ENCODE assay signal across 8 cellular contexts in genomic region chr17:21129023-21129681, GRCh38. TPM values are rescaled to one million over a fixed set of nuclear protein-coding genes. Genes with fewer than 3 reads are reported as not detected.
DNase-seq lines count a peak whose midpoint lies in the region; ATAC-seq, FAIRE-seq and TF ChIP-seq lines count a peak whose summit lies in the region.

No MANE protein-coding gene starts in this region.

- peaks cover 20% of the 10 kb centered on the region for H3K4me1 ChIP-seq in endothelial cell of umbilical vein (ENCODE audit: control insufficient read depth, extremely low read depth, insufficient read depth, low read length)

- H3K4me3 ChIP-seq in endothelial cell of umbilical vein (replicated peaks in 1 of 3; ENCODE audit: insufficient read depth in 1 of 3, low read depth in 1 of 3, low read length in 3 of 3): no peak overlapping the region

- no peak for TF ChIP-seq POLR2A in endothelial cell of umbilical vein (IDR thresholded peaks at IDR 0.05; ENCODE audit: low read depth, low read length)

- H4K20me1 ChIP-seq in endothelial cell of umbilical vein (replicated peaks; ENCODE audit: control insufficient read depth, extremely low read depth, insufficient read depth, low read length): no peaks in the 10 kb centered on the region

- dilution Hi-C loops in endothelial cell of umbilical vein (cut with MboI; ENCODE audit: extremely low pct_ligation_motif_present, low sequenced_read_pairs): no loop called here

- peak overlapping the region; percentile 49 for H3K4me3 Mint-ChIP-seq in progenitor cell of endocrine pancreas (ENCODE audit: low read depth)

- peaks cover 12% of the 10 kb centered on the region for H3K4me1 Mint-ChIP-seq in progenitor cell of endocrine pancreas (ENCODE audit: low read depth)

- H3K27me3 ChIP-seq in endothelial cell of umbilical vein (ENCODE audit: control insufficient read depth in 2 of 2, insufficient read depth in 2 of 2, low read length in 2 of 2): peaks cover 0 to 2% of the 10 kb centered on the region in 2 experiments

- FAIRE-seq in endothelial cell of umbilical vein (lab: Jason Lieb, UNC): peak; percentile 50

- peak; percentile 6 for DNase-seq in NOMO-1 treated with DMSO at 0.1 percent for 48 hours (lab: John Stamatoyannopoulos, UW; ENCODE audit: unreplicated experiment)
- DNase-seq in NOMO-1 treated with dmso at 0.1 percent for 144 hours (lab: John Stamatoyannopoulos, UW; ENCODE audit: unreplicated experiment): no peak
- DNase-seq in NCI-H446 (lab: John Stamatoyannopoulos, UW): peak; percentile 6 to 19
- DNase-seq in endothelial cell of umbilical vein (ENCODE audit: low read depth, low spot score): peak; percentile 64
- DNase-seq in progenitor cell of endocrine pancreas (ENCODE audit: low spot score, unreplicated experiment): no peak
- DNase-seq in occipital lobe (lab: John Stamatoyannopoulos, UW): no peak

- ATAC-seq in GM21786 (IDR thresholded peaks at IDR 0.05; ENCODE audit: unreplicated experiment): no peak
- no peak for ATAC-seq in GM18511 (IDR thresholded peaks at IDR 0.05; ENCODE audit: unreplicated experiment)

- H3K36me3 ChIP-seq in endothelial cell of umbilical vein (ENCODE audit: control insufficient read depth in 2 of 2, extremely low read depth in 1 of 2, insufficient read depth in 2 of 2, low read length in 2 of 2): no peaks in the 10 kb centered on the region

- CTCF ChIA-PET in endothelial cell of umbilical vein (lab: Charles Lee): interaction anchor here (0.6 to 5.7 kb wide), 39 partner anchors 9 to 386 kb away, joined by 3 to 71 read pairs (median 5); partner anchors contain the start of genes NATD1 and TMEM11

- TF ChIP-seq CTCF in endothelial cell of umbilical vein (IDR thresholded peaks at IDR 0.05; ENCODE audit: extremely low read depth in 1 of 2, insufficient read depth in 1 of 2, low read depth in 1 of 2, low read length in 2 of 2) (peak; percentile 40 to 49), progenitor cell of endocrine pancreas (IDR thresholded peaks at IDR 0.05; ENCODE audit: unreplicated experiment) (peak; percentile 21)

- H3K9ac ChIP-seq in endothelial cell of umbilical vein (replicated peaks; ENCODE audit: extremely low read depth, insufficient read depth, low read length): no peak overlapping the region

- BruUV-seq in endothelial cell of umbilical vein (replicated peaks; lab: Mats Ljungman, UMichigan): no TSS peak

- H3K27me3 Mint-ChIP-seq in progenitor cell of endocrine pancreas: peaks cover 5% of the 10 kb centered on the region

- intact Hi-C loops in endothelial cell of umbilical vein (cut with micrococcal nuclease): loop anchor here (1.0 to 5.0 kb wide), 5 partner anchors 84 to 382 kb away; no protein-coding TSS in a partner anchor

- no peaks in the 10 kb centered on the region for H3K9me1 ChIP-seq in endothelial cell of umbilical vein (replicated peaks; ENCODE audit: control insufficient read depth, extremely low read depth, insufficient read depth, low read length)

- no peak overlapping the region for H3K27ac ChIP-seq in endothelial cell of umbilical vein (ENCODE audit: insufficient read depth, low read depth, low read length)

- H3K27ac Mint-ChIP-seq in progenitor cell of endocrine pancreas: no peak overlapping the region

- H3K4me2 ChIP-seq in endothelial cell of umbilical vein (ENCODE audit: insufficient read depth, low read length): no peak overlapping the region

- peaks cover 10% of the 10 kb centered on the region for H3K36me3 Mint-ChIP-seq in progenitor cell of endocrine pancreas (ENCODE audit: insufficient read depth)

- peaks cover 2% of the 10 kb centered on the region for H3K79me2 ChIP-seq in endothelial cell of umbilical vein (ENCODE audit: control insufficient read depth, insufficient read depth, low read length)

- no peaks in the 10 kb centered on the region for H3K9me3 ChIP-seq in endothelial cell of umbilical vein (replicated peaks; ENCODE audit: control insufficient read depth, insufficient read depth, low read length)

- peaks cover 22% of the 10 kb centered on the region for H3K9me3 Mint-ChIP-seq in progenitor cell of endocrine pancreas (ENCODE audit: low read depth)

- H2AFZ ChIP-seq in endothelial cell of umbilical vein (ENCODE audit: low read depth, low read length): no peak overlapping the region

- POLR2A ChIA-PET in endothelial cell of umbilical vein (lab: Charles Lee): interaction anchor here (0.6 to 1.0 kb wide), 3 partner anchors 84 to 151 kb away, joined by 4 read pairs; no protein-coding TSS in a partner anchor

TF ChIP-seq in endothelial cell of umbilical vein, 7 proteins besides CTCF, POLR2A, EP300 and RAD21:
- TF ChIP-seq POLR2AphosphoS5 (IDR thresholded peaks at IDR 0.05; ENCODE audit: insufficient read depth, low read depth, low read length) (no peak), MAX (IDR thresholded peaks at IDR 0.05; ENCODE audit: insufficient read depth, insufficient read length) (no peak), JUN (IDR thresholded peaks at IDR 0.05; ENCODE audit: borderline replicate concordance, insufficient read depth, insufficient read length, low read depth) (no peak), FOS (IDR thresholded peaks at IDR 0.05; ENCODE audit: borderline replicate concordance, insufficient read depth, low read length) (no peak), MYC (IDR thresholded peaks at IDR 0.05; ENCODE audit: low read depth, low read length) (no peak), EZH2 (IDR thresholded peaks at IDR 0.05; ENCODE audit: borderline replicate concordance, low read depth, low read length, severe bottlenecking) (no peak), GATA2 (IDR thresholded peaks at IDR 0.05; ENCODE audit: insufficient read depth, insufficient read length, low read depth, low read length) (no peak)

RNA-seq across cellular contexts. Expression of gene DHRS7B, which starts 2.4 kb away (rescaled TPM):
- total RNA-seq in endothelial cell of umbilical vein: 12.7 and 14.0 TPM in 2 replicates
- 24.2 and 28.1 TPM in 2 replicates for polyA plus RNA-seq in endothelial cell of umbilical vein
- 21.7 and 22.7 TPM in 2 replicates for polyA plus RNA-seq in endothelial cell of umbilical vein (2011; cell fraction: cytosol; rRNA removed)
- polyA plus RNA-seq in endothelial cell of umbilical vein (2011; cell fraction: nucleus; rRNA removed): 11.8 and 12.5 TPM in 2 replicates
- 15.0 and 18.9 TPM in 2 replicates for polyA plus RNA-seq in endothelial cell of umbilical vein (2012)
- polyA minus RNA-seq in endothelial cell of umbilical vein: 22.0 and 26.5 TPM in 2 replicates
- polyA minus RNA-seq in endothelial cell of umbilical vein (2011; cell fraction: cytosol; rRNA and poly(A)+ RNA removed): 15.6 TPM
- polyA minus RNA-seq in endothelial cell of umbilical vein (2011; cell fraction: nucleus; rRNA and poly(A)+ RNA removed): 4.7 and 6.5 TPM in 2 replicates
- total RNA-seq in progenitor cell of endocrine pancreas: 18.0 and 19.9 TPM in 2 replicates
- 10.9 TPM for total RNA-seq in occipital lobe

Comparison
In these comparisons a context has a peak if more than half of its experiments do, and no peak if none do; other contexts are left out.
1. DNase-seq: peak in NOMO-1 treated with DMSO at 0.1 percent for 48 hours (single experiment), NCI-H446 (2 of 2) and endothelial cell of umbilical vein (single experiment); none in NOMO-1 treated with dmso at 0.1 percent for 144 hours (single experiment), progenitor cell of endocrine pancreas (single experiment) and occipital lobe (single experiment).